In the genomic region with DNA sequence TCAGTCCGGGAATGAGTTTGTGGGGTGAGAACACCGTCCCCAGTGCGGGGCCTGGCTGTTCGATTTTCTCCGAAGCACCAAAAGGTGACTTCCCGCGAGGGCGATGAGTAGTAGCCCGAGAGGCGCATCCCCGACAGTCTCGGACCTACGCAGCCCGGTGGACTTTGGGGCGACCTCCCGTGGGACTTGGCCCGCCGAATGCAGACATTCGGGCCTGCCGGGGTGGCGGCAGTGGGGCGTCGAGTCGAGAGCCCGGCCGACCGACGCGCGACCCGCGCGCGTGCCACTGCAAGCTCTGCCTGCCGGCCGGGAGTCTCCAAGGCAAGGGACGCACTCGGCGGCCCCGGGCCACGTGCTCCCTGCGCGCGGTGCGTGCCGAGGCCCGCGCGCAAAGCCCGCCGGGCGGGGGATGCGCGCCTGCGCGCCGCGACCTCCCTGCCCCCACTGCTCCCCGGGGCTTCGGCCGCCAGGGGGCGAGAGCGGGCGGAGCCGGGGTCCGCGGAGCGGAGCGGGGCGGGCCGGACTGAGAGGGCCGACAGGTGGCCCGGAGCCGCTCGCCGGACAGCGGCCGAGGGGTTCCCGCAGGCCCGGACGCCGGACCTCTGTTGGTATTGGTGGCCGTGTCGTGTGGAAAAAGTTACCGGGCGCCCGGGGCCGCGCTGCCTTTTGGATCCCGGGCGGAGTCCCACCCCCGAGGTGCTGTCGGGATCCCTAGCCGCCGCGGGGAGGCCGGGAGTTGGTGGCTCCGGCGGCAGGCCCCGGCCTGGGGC, we compare ENCODE assay signal across 8 cellular contexts. TPM values are rescaled to one million over a fixed set of nuclear protein-coding genes. Genes with fewer than 3 reads are reported as not detected.
DNase-seq lines count a peak whose midpoint lies in the region; ATAC-seq and TF ChIP-seq lines count a peak whose summit lies in the region.

No MANE protein-coding gene starts in this region.

- H3K4me3 Mint-ChIP-seq in activated naive CD4-positive, alpha-beta T cell treated with anti-CD3 and anti-CD28 coated beads, Interleukin-2, amount 10 ng/mL, durations not matched to agents 7 days and 5 days = peak overlapping the region; percentile 99

- H3K27me3 ChIP-seq in HUES48 (ENCODE audit: control insufficient read depth, insufficient read depth, low read length) = no peaks in the 10 kb centered on the region
- no peaks in the 10 kb centered on the region for H3K27me3 ChIP-seq in SJCRH30

- peak overlapping the region; percentile 89 for H3K27ac ChIP-seq in HUES48 (ENCODE audit: low read depth, low read length)
- peak overlapping the region; percentile 99 for H3K27ac ChIP-seq in SJCRH30
- H3K27ac ChIP-seq in substantia nigra (ENCODE audit: low read depth, low read length, poor library complexity, severe bottlenecking) = peak overlapping the region; percentile 97

- H3K9me3 ChIP-seq in HUES48 (ENCODE audit: control insufficient read depth, insufficient read depth, low read length) = no peaks in the 10 kb centered on the region
- no peaks in the 10 kb centered on the region for H3K9me3 ChIP-seq in SJCRH30 (replicated peaks)

- H3K4me1 Mint-ChIP-seq in activated naive CD4-positive, alpha-beta T cell treated with anti-CD3 and anti-CD28 coated beads, Interleukin-2, amount 10 ng/mL, durations not matched to agents 7 days and 5 days = peaks cover 45% of the 10 kb centered on the region

- H3K36me3 ChIP-seq in HUES48 (ENCODE audit: control insufficient read depth, insufficient read depth, low read length) (peaks cover 37% of the 10 kb centered on the region), SJCRH30 (peaks cover 46% of the 10 kb centered on the region)

- peak; percentile 47 for TF ChIP-seq CTCF in AG10803 (conservative IDR thresholded peaks at IDR 0.05; ENCODE audit: low read length)

- H3K4me3 ChIP-seq in AG10803 (ENCODE audit: low read length) (peak overlapping the region; percentile 67), HUES48 (ENCODE audit: low read depth, low read length) (peak overlapping the region; percentile 95), SJCRH30 (peak overlapping the region; percentile 96)

- peak; percentile 79 for DNase-seq in AG10803 (ENCODE audit: low read depth)
- DNase-seq in SJCRH30 = peak; percentile 84 to 89
- peak; percentile 86 for DNase-seq in activated naive CD4-positive, alpha-beta T cell treated with anti-CD3 and anti-CD28 coated beads, Interleukin-2, amount 10 ng/mL, durations not matched to agents 7 days and 5 days
- peak; percentile 74 for DNase-seq in globus pallidus (ENCODE audit: low spot score)
- DNase-seq in nucleus accumbens (lab: John Stamatoyannopoulos, UW) = peak in 52 of 56 donors; percentile 33 to 89 (median 76)
- peak in 46 of 49 donors; percentile 41 to 89 (median 74) for DNase-seq in substantia nigra (lab: John Stamatoyannopoulos, UW)

- peak overlapping the region; percentile 99 for H3K9ac ChIP-seq in HUES48 (ENCODE audit: low read depth, low read length)

- peaks cover 42% of the 10 kb centered on the region for H3K36me3 Mint-ChIP-seq in activated naive CD4-positive, alpha-beta T cell treated with anti-CD3 and anti-CD28 coated beads, Interleukin-2, amount 10 ng/mL, durations not matched to agents 7 days and 5 days

- peak; percentile 12 for ATAC-seq in GM18907 (IDR thresholded peaks at IDR 0.05; ENCODE audit: unreplicated experiment)

- H3K4me1 ChIP-seq in HUES48 (ENCODE audit: control insufficient read depth, insufficient read depth, low read length) = peaks cover 22% of the 10 kb centered on the region; the same call in 1 of the 2 replicates
- peaks cover 3% of the 10 kb centered on the region; the same call in 1 of the 2 replicates for H3K4me1 ChIP-seq in SJCRH30

- peak overlapping the region; percentile 95 for H3K27ac Mint-ChIP-seq in activated naive CD4-positive, alpha-beta T cell treated with anti-CD3 and anti-CD28 coated beads, Interleukin-2, amount 10 ng/mL, durations not matched to agents 7 days and 5 days

- no peaks in the 10 kb centered on the region for H3K9me3 Mint-ChIP-seq in activated naive CD4-positive, alpha-beta T cell treated with anti-CD3 and anti-CD28 coated beads, Interleukin-2, amount 10 ng/mL, durations not matched to agents 7 days and 5 days

- peaks cover 5% of the 10 kb centered on the region for H3K27me3 Mint-ChIP-seq in activated naive CD4-positive, alpha-beta T cell treated with anti-CD3 and anti-CD28 coated beads, Interleukin-2, amount 10 ng/mL, durations not matched to agents 7 days and 5 days

- CTCF ChIA-PET in activated naive CD4-positive, alpha-beta T cell treated with anti-CD3 and anti-CD28 coated beads, Interleukin-2, amount 10 ng/mL, durations not matched to agents 7 days and 5 days (lab: Charles Lee) = interaction anchor here (1.7 to 4.1 kb wide), 2 partner anchors 33 to 97 kb away, joined by 6 to 32 read pairs; no protein-coding TSS in a partner anchor

RNA-seq across cellular contexts. Expression of gene PTMA, which starts 1.8 kb away (rescaled TPM):
- total RNA-seq in SJCRH30 (2014; rRNA removed; shearing (Covaris generic)) = 1,694 and 1,855 TPM in 2 replicates

Comparison
In these comparisons a context has a peak if more than half of its experiments do, and no peak if none do; other contexts are left out.
1. Peak in every context shown above with its lines: DNase-seq, ATAC-seq, H3K4me3 ChIP-seq and H3K27ac ChIP-seq.